In genomic region chr3:150329408-150329807, GRCh38 we compare ENCODE assay signal across 16 cellular contexts.
DNase-seq lines count a peak whose midpoint lies in the region; ATAC-seq, FAIRE-seq and TF ChIP-seq lines count a peak whose summit lies in the region.
"Had no signal": no experiment of that assay in that cellular context is flagged by ENCODE, and none has a peak within 500 bp of the region (broad histone marks: within the 10 kb centered on the region; RNA-seq: fewer than 3 reads in every experiment).

No MANE protein-coding gene starts in this region.

- FAIRE-seq in GM12878 (lab: Jason Lieb, UNC) = no peak
- FAIRE-seq: G401.6 had no signal

- no peak for TF ChIP-seq POLR2A in GM12878 (IDR thresholded peaks at IDR 0.05; ENCODE audit: low read depth, low read length)

- DNase-seq in activated T-cell treated with anti-CD3 and anti-CD28 coated beads, Interleukin-2, amount 50 U/mL, for 72 hours = peak in 1 of 2 donors; percentile 9
- DNase-seq in activated T-cell treated with anti-CD3 and anti-CD28 coated beads, Interleukin-2, amount 50 U/mL, for 24 hours = no peak
- DNase-seq in GM12878 (ENCODE audit: low read depth, low spot score) (peak; percentile 5), T-helper 17 cell (no peak), globus pallidus (ENCODE audit: low spot score) (no peak)
- no peak for DNase-seq in stimulated activated naive CD8-positive, alpha-beta T cell treated with anti-CD3 and anti-CD28 coated beads, Interleukin-15, Interleukin-2, amounts not matched to agents 100 U/mL and 50 U/mL, for 24 hours
- DNase-seq: CD4-positive, CD25-positive, alpha-beta regulatory T cell; DMS79; GOT3; NCI-H1436 treated with DMSO at 0.1 percent for 48 hours; NCI-H2081 treated with DMSO at 0.1 percent for 48 hours; NCI-H226; SIG-M5 had no signal

- H3K4me1 ChIP-seq in GM12878 (ENCODE audit: control insufficient read depth, insufficient read depth, low read length) = no peaks in the 10 kb centered on the region

- peak; percentile 56 to 79 for ATAC-seq in activated T-cell treated with anti-CD3 and anti-CD28 coated beads, Interleukin-2, amount 50 U/mL, for 72 hours (replicated peaks in 1 of 2)
- ATAC-seq in HG03442 (IDR thresholded peaks at IDR 0.05; ENCODE audit: unreplicated experiment) (peak; percentile 47), GM12878 (peak; percentile 81), T-helper 17 cell (no peak), GM21381 (IDR thresholded peaks at IDR 0.05; ENCODE audit: unreplicated experiment) (no peak)
- ATAC-seq in stimulated activated naive CD8-positive, alpha-beta T cell treated with anti-CD3 and anti-CD28 coated beads, Interleukin-15, Interleukin-2, amounts not matched to agents 100 U/mL and 50 U/mL, for 24 hours = peak; percentile 73

- no peak for TF ChIP-seq CTCF in GM12878 (IDR thresholded peaks at IDR 0.05 in 2 of 3, conservative IDR thresholded peaks at IDR 0.05 in 1 of 3; ENCODE audit: control insufficient read depth in 2 of 3, extremely low read depth in 1 of 3, insufficient read depth in 1 of 3, low read depth in 3 of 3, low read length in 3 of 3)

- no peak overlapping the region for H3K4me2 ChIP-seq in GM12878 (ENCODE audit: control insufficient read depth, insufficient read depth)

- SMC1A ChIA-PET in GM12878 (lab: Charles Lee; ENCODE audit: uncharacterized antibody, unreplicated experiment) = interaction anchor here (0.7 to 1.7 kb wide), 8 partner anchors 8 to 157 kb away, joined by 3 to 5 read pairs (median 3); no protein-coding TSS in a partner anchor

- H3K4me3 Mint-ChIP-seq in activated T-cell treated with anti-CD3 and anti-CD28 coated beads, Interleukin-2, amount 50 U/mL, for 72 hours = no peak overlapping the region
- H3K4me3 Mint-ChIP-seq in activated T-cell treated with anti-CD3 and anti-CD28 coated beads, Interleukin-2, amount 50 U/mL, for 24 hours = no peak overlapping the region
- no peak overlapping the region for H3K4me3 Mint-ChIP-seq in T-helper 17 cell

- CTCF ChIA-PET in GM12878 (lab: Yijun Ruan, JAX) = interaction anchor here (1.1 to 1.6 kb wide), 3 partner anchors 38 to 537 kb away, joined by 3 to 6 read pairs (median 3); no protein-coding TSS in a partner anchor

- RAD21 ChIA-PET in GM12878 (lab: Charles Lee; ENCODE audit: unreplicated experiment) = interaction anchor here (0.8 to 1.1 kb wide), 2 partner anchors 11 to 18 kb away, joined by 3 read pairs; no protein-coding TSS in a partner anchor

- in situ Hi-C loops in GM12878 (cut with MboI) = no loop called here

- H4K20me1 ChIP-seq in GM12878 (ENCODE audit: control insufficient read depth, insufficient read depth) = no peaks in the 10 kb centered on the region

- H2AFZ ChIP-seq in GM12878 (ENCODE audit: control insufficient read depth, low read depth, low read length) = no peak overlapping the region

- peaks cover 0 to 5% of the 10 kb centered on the region in 2 donors for H3K9me3 Mint-ChIP-seq in activated T-cell treated with anti-CD3 and anti-CD28 coated beads, Interleukin-2, amount 50 U/mL, for 72 hours
- no peaks in the 10 kb centered on the region for H3K9me3 Mint-ChIP-seq in activated T-cell treated with anti-CD3 and anti-CD28 coated beads, Interleukin-2, amount 50 U/mL, for 24 hours

- POLR2A ChIA-PET in GM12878 (lab: Charles Lee) = no interaction called here

- no peaks in the 10 kb centered on the region for H3K36me3 ChIP-seq in GM12878 (ENCODE audit: control insufficient read depth in 2 of 2, insufficient read depth in 2 of 2, low read length in 1 of 2)

- no peaks in the 10 kb centered on the region for H3K36me3 Mint-ChIP-seq in activated T-cell treated with anti-CD3 and anti-CD28 coated beads, Interleukin-2, amount 50 U/mL, for 72 hours (ENCODE audit: insufficient read depth in 2 of 2)
- H3K36me3 Mint-ChIP-seq in activated T-cell treated with anti-CD3 and anti-CD28 coated beads, Interleukin-2, amount 50 U/mL, for 24 hours (ENCODE audit: low read depth) = no peaks in the 10 kb centered on the region
- peaks cover 6% of the 10 kb centered on the region for H3K36me3 Mint-ChIP-seq in T-helper 17 cell (ENCODE audit: low read depth)
- H3K36me3 Mint-ChIP-seq: CD4-positive, CD25-positive, alpha-beta regulatory T cell had no signal

- no peaks in the 10 kb centered on the region for H3K27me3 ChIP-seq in GM12878 (replicated peaks in 1 of 2; ENCODE audit: control insufficient read depth in 2 of 2, insufficient read depth in 2 of 2, low read length in 1 of 2)

- TF ChIP-seq RAD21 in GM12878 (IDR thresholded peaks at IDR 0.05; ENCODE audit: insufficient read depth, low read depth, low read length) = no peak

- H3K79me2 ChIP-seq in GM12878 (ENCODE audit: control insufficient read depth, insufficient read depth, low read length) = no peaks in the 10 kb centered on the region

- H3K9me3 ChIP-seq in GM12878 (replicated peaks; ENCODE audit: control insufficient read depth, insufficient read depth, low read length) (no peaks in the 10 kb centered on the region), T-helper 17 cell (ENCODE audit: control insufficient read depth, low read length, poor library complexity, severe bottlenecking) (no peaks in the 10 kb centered on the region)

- no peak overlapping the region for H3K27ac ChIP-seq in GM12878 (ENCODE audit: control insufficient read depth, insufficient read depth)

- 0% methylated on average over 1 of the region's 1 CpG for WGBS in GM12878 (ENCODE audit: insufficient coverage, insufficient replicate concordance, low lambda C conversion rate, missing lambda C conversion rate)

- intact Hi-C loops in GM12878 (cut with micrococcal nuclease; ENCODE audit: unreplicated experiment) = no loop called here

- no peak overlapping the region for H3K9ac ChIP-seq in GM12878 (ENCODE audit: control insufficient read depth, insufficient read depth, low read length)

- peaks cover 44% of the 10 kb centered on the region for H3K27me3 Mint-ChIP-seq in activated T-cell treated with anti-CD3 and anti-CD28 coated beads, Interleukin-2, amount 50 U/mL, for 72 hours (ENCODE audit: low read depth)
- peaks cover 22% of the 10 kb centered on the region for H3K27me3 Mint-ChIP-seq in activated T-cell treated with anti-CD3 and anti-CD28 coated beads, Interleukin-2, amount 50 U/mL, for 24 hours
- peaks cover 27% of the 10 kb centered on the region for H3K27me3 Mint-ChIP-seq in T-helper 17 cell

- no peak overlapping the region for H3K4me3 ChIP-seq in GM12878

- H3K4me1 Mint-ChIP-seq in activated T-cell treated with anti-CD3 and anti-CD28 coated beads, Interleukin-2, amount 50 U/mL, for 72 hours (ENCODE audit: low read depth) = peaks cover 10% of the 10 kb centered on the region
- peaks cover 6% of the 10 kb centered on the region for H3K4me1 Mint-ChIP-seq in activated T-cell treated with anti-CD3 and anti-CD28 coated beads, Interleukin-2, amount 50 U/mL, for 24 hours (ENCODE audit: low read depth)
- H3K4me1 Mint-ChIP-seq in T-helper 17 cell = no peaks in the 10 kb centered on the region

- no peak overlapping the region for H3K27ac Mint-ChIP-seq in activated T-cell treated with anti-CD3 and anti-CD28 coated beads, Interleukin-2, amount 50 U/mL, for 72 hours
- H3K27ac Mint-ChIP-seq in activated T-cell treated with anti-CD3 and anti-CD28 coated beads, Interleukin-2, amount 50 U/mL, for 24 hours = no peak overlapping the region
- H3K27ac Mint-ChIP-seq in T-helper 17 cell = no peak overlapping the region
- H3K27ac Mint-ChIP-seq: CD4-positive, CD25-positive, alpha-beta regulatory T cell had no signal

- no TSS peak for BruUV-seq in GM12878 (replicated peaks; lab: Mats Ljungman, UMichigan)

- TF ChIP-seq EP300 in GM12878 (IDR thresholded peaks at IDR 0.05; ENCODE audit: borderline replicate concordance in 1 of 2, control insufficient read depth in 1 of 2, low read depth in 2 of 2, low read length in 2 of 2) = no peak

TF ChIP-seq in GM12878, 131 proteins besides CTCF, POLR2A, EP300 and RAD21 (continues in another document):
- TF ChIP-seq IKZF1 (conservative IDR thresholded peaks at IDR 0.05) = peak; percentile 31; the same call in 1 of the 2 replicates
- TF ChIP-seq STAT1 (conservative IDR thresholded peaks at IDR 0.05) = no peak
- TF ChIP-seq PRDM15 (CRISPR knock-in tag; IDR thresholded peaks at IDR 0.05) = no peak
- TF ChIP-seq POU2F2 (IDR thresholded peaks at IDR 0.05; ENCODE audit: borderline replicate concordance, low read depth, low read length) = peak; percentile 57; the same call in 1 of the 3 replicates
- TF ChIP-seq ZNF207 (IDR thresholded peaks at IDR 0.05; ENCODE audit: borderline replicate concordance) = no peak
- TF ChIP-seq NR2C1 (IDR thresholded peaks at IDR 0.05) = no peak
- no peak for TF ChIP-seq SP1 (IDR thresholded peaks at IDR 0.05; ENCODE audit: low read depth, low read length)

Comparison
In these comparisons a context has a peak if more than half of its experiments do, and no peak if none do; other contexts are left out.
1. ATAC-seq: peak in activated T-cell treated with anti-CD3 and anti-CD28 coated beads, Interleukin-2, amount 50 U/mL, for 72 hours (2 of 2), HG03442 (single experiment), GM12878 (single experiment) and stimulated activated naive CD8-positive, alpha-beta T cell treated with anti-CD3 and anti-CD28 coated beads, Interleukin-15, Interleukin-2, amounts not matched to agents 100 U/mL and 50 U/mL, for 24 hours (single experiment); none in T-helper 17 cell (single experiment) and GM21381 (single experiment).